ENCODE assay signal across 24 cellular contexts in genomic region chr3:173869786-173870185, GRCh38.
DNase-seq lines count a peak whose midpoint lies in the region; ATAC-seq, FAIRE-seq and TF ChIP-seq lines count a peak whose summit lies in the region.
"Had no signal": no experiment of that assay in that cellular context is flagged by ENCODE, and none has a peak within 500 bp of the region (broad histone marks: within the 10 kb centered on the region; RNA-seq: fewer than 3 reads in every experiment).

No MANE protein-coding gene starts in this region.

- no peaks in the 10 kb centered on the region for H3K27me3 ChIP-seq in IMR-90 (ENCODE audit: control insufficient read depth, insufficient read depth, low read length)
- H3K27me3 ChIP-seq: Peyer's patch, SJSA1 had no signal

- H3K14ac ChIP-seq in IMR-90 (replicated peaks; ENCODE audit: low read depth, low read length), result no peak overlapping the region

- no peak for TF ChIP-seq CTCF in IMR-90 (conservative IDR thresholded peaks at IDR 0.05; ENCODE audit: low read depth, low read length)

- H3K9ac ChIP-seq in IMR-90 (ENCODE audit: low read depth, low read length), result no peak overlapping the region
- H3K9ac ChIP-seq: GM23248, KMS-11 had no signal

- no peak overlapping the region for H4K91ac ChIP-seq in IMR-90 (ENCODE audit: insufficient read depth, low read depth, low read length)

- dilution Hi-C loops in IMR-90 (cut with HindIII; ENCODE audit: low sequenced_read_pairs, unreplicated experiment), result no loop called here

- DNase-seq in IMR-90, result no peak
- DNase-seq in medulla oblongata (ENCODE audit: extremely low spot score), result peak; percentile 39
- no peak for DNase-seq in NCI-H1436 (lab: John Stamatoyannopoulos, UW)
- no peak for DNase-seq in T-helper 9 cell
- DNase-seq: ACHN; AML-193; CD8-positive, alpha-beta memory T cell; DMS53; EL; GF-D8; GM23248; H9; NCI-H1105 treated with DMSO at 0.1 percent for 48 hours; NCI-H1694; NCI-H2081; NCI-H2171 treated with DMSO at 0.1 percent for 48 hours; NCI-H524 treated with DMSO at 0.1 percent for 48 hours; Peyer's patch had no signal

- TF ChIP-seq POLR2A in IMR-90 (IDR thresholded peaks at IDR 0.05; ENCODE audit: low read depth, low read length), result no peak

- H3K79me1 ChIP-seq in IMR-90 (ENCODE audit: low read depth in 1 of 2, low read length in 2 of 2), result no peaks in the 10 kb centered on the region

- no peak overlapping the region for H2BK20ac ChIP-seq in IMR-90 (ENCODE audit: low read depth, low read length)

- no peak overlapping the region for H3K4me3 ChIP-seq in IMR-90 (ENCODE audit: insufficient read depth, low read depth, low read length)
- H3K4me3 ChIP-seq: GM23248, Peyer's patch, SJSA1 had no signal

- H2AK5ac ChIP-seq in IMR-90 (ENCODE audit: low read depth, low read length), result no peak overlapping the region

- H2AFZ ChIP-seq in IMR-90 (replicated peaks; ENCODE audit: low read length, poor library complexity), result no peak overlapping the region
- H2AFZ ChIP-seq: GM23248 had no signal

- H4K20me1 ChIP-seq in IMR-90 (ENCODE audit: insufficient read depth, low read length), result no peaks in the 10 kb centered on the region

- intact Hi-C loops in IMR-90 (cut with micrococcal nuclease), result no loop called here

- no peaks in the 10 kb centered on the region for H3K9me1 ChIP-seq in IMR-90 (ENCODE audit: insufficient read depth, low read length)

- H2BK15ac ChIP-seq in IMR-90 (ENCODE audit: low read depth, low read length), result no peak overlapping the region

- no peak overlapping the region for H2BK5ac ChIP-seq in IMR-90 (ENCODE audit: low read depth, low read length, poor library complexity, severe bottlenecking)

- no peaks in the 10 kb centered on the region for H3K4me1 ChIP-seq in IMR-90 (ENCODE audit: control insufficient read depth, insufficient read depth, low read length)
- H3K4me1 ChIP-seq: Peyer's patch, SJSA1 had no signal

- no CpG with 5 or more reads among the region's 2 CpGs for WGBS in IMR-90 (ENCODE audit: extremely low coverage in 2 of 2, insufficient read length in 1 of 2), 2 experiments

- H3K36me3 ChIP-seq in IMR-90 (ENCODE audit: control insufficient read depth, insufficient read depth, low read length), result no peaks in the 10 kb centered on the region
- H3K36me3 ChIP-seq: Peyer's patch, SJSA1 had no signal

- ATAC-seq in IMR-90 (ENCODE audit: low read depth), result no peak
- ATAC-seq in GM21390 (IDR thresholded peaks at IDR 0.05; ENCODE audit: unreplicated experiment), result no peak
- no peak for ATAC-seq in GM21447 (IDR thresholded peaks at IDR 0.05; ENCODE audit: unreplicated experiment)

- POLR2A ChIA-PET in IMR-90 (lab: Charles Lee; ENCODE audit: unreplicated experiment), result no interaction called here

- no TSS peak for BruUV-seq in IMR-90 (replicated peaks; lab: Mats Ljungman, UMichigan)

- H3K27ac ChIP-seq in IMR-90 (ENCODE audit: insufficient read depth, low read length), result no peak overlapping the region
- H3K27ac ChIP-seq: C4-2B, GM23248, KMS-11, Peyer's patch, SJSA1 had no signal

- no peak overlapping the region for H3K18ac ChIP-seq in IMR-90 (ENCODE audit: low read depth, low read length)

- no peak overlapping the region for H3K56ac ChIP-seq in IMR-90 (ENCODE audit: extremely low read depth, insufficient read depth, low read length)

- peak; percentile 51 for FAIRE-seq in endometrium (lab: Jason Lieb, UNC)

- H3K4me2 ChIP-seq in IMR-90 (ENCODE audit: low read depth, low read length), result no peak overlapping the region
- H3K4me2 ChIP-seq: KMS-11 had no signal

- no peak for TF ChIP-seq RAD21 in IMR-90 (IDR thresholded peaks at IDR 0.05; ENCODE audit: low read length)

- CTCF ChIA-PET in IMR-90 (lab: Yijun Ruan, JAX), result no interaction called here

- no peak overlapping the region for H3K23ac ChIP-seq in IMR-90 (ENCODE audit: low read depth, low read length)

- in situ Hi-C loops in IMR-90 (cut with MboI; ENCODE audit: low sequenced_read_pairs), result no loop called here

- no peak overlapping the region for H4K8ac ChIP-seq in IMR-90 (ENCODE audit: low read depth in 2 of 2, low read length in 2 of 2)

- H3K4ac ChIP-seq in IMR-90 (ENCODE audit: low read depth, low read length), result no peak overlapping the region

- H4K5ac ChIP-seq in IMR-90 (ENCODE audit: low read depth, low read length), result no peak overlapping the region

- no peak overlapping the region for H2AK9ac ChIP-seq in IMR-90 (replicated peaks; ENCODE audit: low read depth, low read length, poor library complexity)

- no peak overlapping the region for H2BK120ac ChIP-seq in IMR-90 (ENCODE audit: low read depth, low read length)

- H3K9me3 ChIP-seq in IMR-90 (ENCODE audit: control insufficient read depth, insufficient read depth, low read length), result no peaks in the 10 kb centered on the region
- H3K9me3 ChIP-seq: Peyer's patch, SJSA1 had no signal

TF ChIP-seq in IMR-90, 13 proteins besides CTCF, POLR2A, EP300 and RAD21:
- TF ChIP-seq RCOR1 (IDR thresholded peaks at IDR 0.05; ENCODE audit: insufficient replicate concordance, low read length), result no peak
- 0 out of 2 replicates have a peak, but pooled peaks have one; percentile 24 for TF ChIP-seq MAFK (IDR thresholded peaks at IDR 0.05; ENCODE audit: low read depth, low read length)
